1 cellular context compared by ENCODE assay signal in genomic region chr17:76948301-76948700, GRCh38.
TF ChIP-seq lines count a peak whose summit lies in the region.

No MANE protein-coding gene starts in this region.

TF ChIP-seq in SK-N-SH, 30 proteins besides CTCF, POLR2A, EP300 and RAD21 (continued from another document):
- TF ChIP-seq YY1 (IDR thresholded peaks at IDR 0.05; ENCODE audit: low read depth): no peak
- no peak for TF ChIP-seq ELF1 (IDR thresholded peaks at IDR 0.05)
- TF ChIP-seq NFIC (IDR thresholded peaks at IDR 0.05; ENCODE audit: borderline replicate concordance): no peak
- no peak for TF ChIP-seq RXRA (IDR thresholded peaks at IDR 0.05; ENCODE audit: borderline replicate concordance, low read depth)
- no peak for TF ChIP-seq TEAD4 (IDR thresholded peaks at IDR 0.05; ENCODE audit: borderline replicate concordance, insufficient read depth)
- TF ChIP-seq MEF2A (IDR thresholded peaks at IDR 0.05; ENCODE audit: borderline replicate concordance, low read depth): no peak
